In the genomic region with DNA sequence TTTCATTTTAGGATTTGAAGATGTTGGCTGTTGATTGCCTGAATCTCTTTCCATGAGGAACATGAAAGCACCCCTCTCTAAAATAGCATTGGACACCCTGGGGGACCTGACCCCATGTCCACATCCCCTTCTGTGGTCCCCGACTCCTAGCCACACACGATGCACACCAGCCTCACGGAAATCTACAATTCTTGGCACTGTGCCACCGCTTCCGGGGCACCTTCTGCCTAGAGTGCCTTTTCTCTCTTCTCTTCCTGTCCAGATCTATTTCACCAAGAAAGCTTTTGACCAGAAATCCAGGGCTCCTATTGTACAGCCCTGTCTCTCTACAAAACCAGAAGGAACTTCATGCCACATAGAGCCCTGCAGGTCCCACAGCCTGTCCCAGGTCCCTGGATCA, we compare ENCODE assay signal across 10 cellular contexts. TPM values are rescaled to one million over a fixed set of nuclear protein-coding genes. Genes with fewer than 3 reads are reported as not detected.
DNase-seq lines count a peak whose midpoint lies in the region; ATAC-seq lines count a peak whose summit lies in the region.
"Had no signal": no experiment of that assay in that cellular context is flagged by ENCODE, and none has a peak within 500 bp of the region (broad histone marks: within the 10 kb centered on the region; RNA-seq: fewer than 3 reads in every experiment).

No MANE protein-coding gene starts in this region.

- H3K4me3 Mint-ChIP-seq in immature natural killer cell: peak overlapping the region in 2 of 5 donors; percentile 42 to 53

- intact Hi-C loops in sciatic nerve (cut with DNase I): no loop called here

- no peaks in the 10 kb centered on the region for H3K9me3 Mint-ChIP-seq in immature natural killer cell

- ATAC-seq in sciatic nerve (no peak), HG03196 (IDR thresholded peaks at IDR 0.05; ENCODE audit: unreplicated experiment) (no peak), HG02571 (IDR thresholded peaks at IDR 0.05; ENCODE audit: unreplicated experiment) (no peak)
- ATAC-seq: left lung had no signal

- DNase-seq in SHP77 (lab: John Stamatoyannopoulos, UW): peak; percentile 5 to 20
- no peak for DNase-seq in SHP77 treated with DMSO at 0.1 percent for 48 hours (lab: John Stamatoyannopoulos, UW)
- DNase-seq in COR-L47 (lab: John Stamatoyannopoulos, UW): peak; percentile 45
- peak in 3 of 5 donors; percentile 3 to 32 (median 17) for DNase-seq in T-helper 1 cell
- peak in 2 of 3 donors; percentile 14 to 37 for DNase-seq in immature natural killer cell
- no peak for DNase-seq in sciatic nerve (ENCODE audit: low spot score)
- DNase-seq: left lung, NCI-H1436 had no signal

- peaks cover 3 to 8% (median 6%) of the 10 kb centered on the region in 3 donors for H3K27me3 Mint-ChIP-seq in immature natural killer cell (ENCODE audit: low read depth in 3 of 3)

- H3K36me3 Mint-ChIP-seq in immature natural killer cell: peaks cover 0 to 5% (median 0%) of the 10 kb centered on the region in 3 donors

- peak overlapping the region in 3 of 6 donors; percentile 40 to 78 (median 55) for H3K27ac Mint-ChIP-seq in immature natural killer cell

- H3K4me1 Mint-ChIP-seq in immature natural killer cell: peaks cover 29 to 30% of the 10 kb centered on the region in 2 donors

RNA-seq across cellular contexts. Expression of gene MYSM1, which starts 50.3 kb away (rescaled TPM):
- polyA plus RNA-seq in immature natural killer cell: 10 to 100 TPM; 11.3 to 17.6 (median 15.4) TPM
- total RNA-seq in sciatic nerve: 48.4 TPM

Comparison
In these comparisons a context has a peak if more than half of its experiments do, and no peak if none do; other contexts are left out.
1. DNase-seq: peak in SHP77 (2 of 2), COR-L47 (single experiment), T-helper 1 cell (3 of 5) and immature natural killer cell (2 of 3); none in SHP77 treated with DMSO at 0.1 percent for 48 hours (single experiment) and sciatic nerve (single experiment).